9 cellular contexts compared by ENCODE assay signal in the genomic region with DNA sequence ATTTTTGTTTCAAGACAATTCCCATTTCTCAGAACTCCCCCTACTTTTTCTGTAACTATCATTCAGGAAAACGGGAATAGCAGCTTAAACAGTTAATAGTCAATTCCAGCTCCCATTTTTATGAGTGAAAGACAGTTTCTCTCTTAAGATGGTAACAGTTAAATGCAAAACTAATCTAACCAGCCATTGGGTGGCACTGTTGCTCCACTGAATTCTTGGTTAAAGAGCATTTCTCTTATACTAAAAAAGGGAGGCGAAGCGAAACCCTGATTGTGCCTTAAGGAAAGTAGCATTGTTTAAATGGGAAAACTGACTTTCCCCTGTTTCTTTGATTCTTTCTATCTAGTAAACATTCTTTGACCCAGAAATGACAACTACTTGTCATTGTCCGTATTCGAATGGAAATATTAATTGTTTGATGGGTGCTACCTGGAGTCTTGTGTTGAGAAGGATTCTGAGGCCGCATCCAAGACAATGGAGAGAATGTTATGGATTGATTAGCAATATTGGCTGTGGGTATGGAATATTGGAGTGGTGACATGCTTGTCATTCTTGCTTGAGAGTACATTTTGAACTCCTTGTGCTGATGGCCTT.
DNase-seq lines count a peak whose midpoint lies in the region; ATAC-seq, FAIRE-seq and TF ChIP-seq lines count a peak whose summit lies in the region.
"Had no signal": no experiment of that assay in that cellular context is flagged by ENCODE, and none has a peak within 500 bp of the region (broad histone marks: within the 10 kb centered on the region; RNA-seq: fewer than 3 reads in every experiment).

No MANE protein-coding gene starts in this region.

- H2AFZ ChIP-seq in parathyroid adenoma = no peak overlapping the region

- H3K9me3 Mint-ChIP-seq in Calu3 (ENCODE audit: low read depth, unreplicated experiment) = no peaks in the 10 kb centered on the region
- H3K9me3 Mint-ChIP-seq: activated naive CD4-positive, alpha-beta T cell treated with anti-CD3 and anti-CD28 coated beads, Interleukin-2, amount 50 U/mL, for 72 hours had no signal

- no peak overlapping the region for H3K4me3 Mint-ChIP-seq in Calu3 (ENCODE audit: low read depth, unreplicated experiment)

- no peaks in the 10 kb centered on the region for H3K36me3 Mint-ChIP-seq in Calu3 (ENCODE audit: insufficient read depth, unreplicated experiment)
- H3K36me3 Mint-ChIP-seq: activated naive CD4-positive, alpha-beta T cell treated with anti-CD3 and anti-CD28 coated beads, Interleukin-2, amount 50 U/mL, for 72 hours had no signal

- no peak overlapping the region for H3K27ac ChIP-seq in foreskin keratinocyte
- no peak overlapping the region for H3K27ac ChIP-seq in parathyroid adenoma

- intact Hi-C loops in Calu3 (cut with micrococcal nuclease; ENCODE audit: unreplicated experiment) = loop anchor here (1.0 to 10.0 kb wide), 7 partner anchors 244 to 1196 kb away; no protein-coding TSS in a partner anchor

- no peaks in the 10 kb centered on the region for H3K79me2 ChIP-seq in parathyroid adenoma

- DNase-seq in Calu3 (peak; percentile 75), NCI-H1436 (lab: John Stamatoyannopoulos, UW) (peak; percentile 49), foreskin keratinocyte (peak; percentile 24 to 56), NCI-H128 (lab: John Stamatoyannopoulos, UW; ENCODE audit: unreplicated experiment) (no peak)

- no peak overlapping the region for H3K27ac Mint-ChIP-seq in Calu3 (ENCODE audit: unreplicated experiment)
- H3K27ac Mint-ChIP-seq: activated naive CD4-positive, alpha-beta T cell treated with anti-CD3 and anti-CD28 coated beads, Interleukin-2, amount 50 U/mL, for 72 hours had no signal

- peaks cover 12% of the 10 kb centered on the region for H3K4me1 Mint-ChIP-seq in Calu3 (ENCODE audit: low read depth, unreplicated experiment)

- TF ChIP-seq CTCF in Calu3 (IDR thresholded peaks at IDR 0.05; ENCODE audit: unreplicated experiment) (peak; percentile 77), foreskin keratinocyte (conservative IDR thresholded peaks at IDR 0.05) (peak; percentile 84), parathyroid adenoma (IDR thresholded peaks at IDR 0.05) (peak; percentile 41)

- H3K36me3 ChIP-seq in parathyroid adenoma (ENCODE audit: control insufficient read depth, insufficient read depth, low read length) = no peaks in the 10 kb centered on the region

- H3K9ac ChIP-seq in parathyroid adenoma = no peak overlapping the region

- H3K4me1 ChIP-seq in foreskin keratinocyte (no peaks in the 10 kb centered on the region), parathyroid adenoma (no peaks in the 10 kb centered on the region)

- BruUV-seq in Calu3 (replicated peaks; lab: Mats Ljungman, UMichigan) = no TSS peak

- no peaks in the 10 kb centered on the region for H3K27me3 Mint-ChIP-seq in Calu3 (ENCODE audit: unreplicated experiment)

- no peaks in the 10 kb centered on the region for H3K9me3 ChIP-seq in parathyroid adenoma (ENCODE audit: control insufficient read depth, low read length)

- no peak overlapping the region for H3K4me3 ChIP-seq in parathyroid adenoma (ENCODE audit: low read depth, low read length)

- no peak overlapping the region for H3K4me2 ChIP-seq in parathyroid adenoma (ENCODE audit: low read length)

- CTCF ChIA-PET in Calu3 (lab: Charles Lee) = interaction anchor here (0.6 to 1.3 kb wide), 8 partner anchors 98 to 491 kb away, joined by 3 to 14 read pairs (median 4); no protein-coding TSS in a partner anchor

- ATAC-seq in GM18517 (IDR thresholded peaks at IDR 0.05; ENCODE audit: unreplicated experiment) = peak; percentile 77
- ATAC-seq in HG02885 (IDR thresholded peaks at IDR 0.05; ENCODE audit: poor library complexity, unreplicated experiment) = peak; percentile 94
- ATAC-seq in foreskin keratinocyte = peak; percentile 73
- ATAC-seq: activated naive CD4-positive, alpha-beta T cell treated with anti-CD3 and anti-CD28 coated beads, Interleukin-2, amount 50 U/mL, for 72 hours had no signal

- H3K27me3 ChIP-seq in foreskin keratinocyte = no peaks in the 10 kb centered on the region
- no peaks in the 10 kb centered on the region for H3K27me3 ChIP-seq in parathyroid adenoma (ENCODE audit: control insufficient read depth, insufficient read depth, low read length)

- FAIRE-seq in TTC549 (lab: Jason Lieb, UNC) = peak; percentile 89
